Comparison of ENCODE assay signal across 9 cellular contexts in the genomic region with DNA sequence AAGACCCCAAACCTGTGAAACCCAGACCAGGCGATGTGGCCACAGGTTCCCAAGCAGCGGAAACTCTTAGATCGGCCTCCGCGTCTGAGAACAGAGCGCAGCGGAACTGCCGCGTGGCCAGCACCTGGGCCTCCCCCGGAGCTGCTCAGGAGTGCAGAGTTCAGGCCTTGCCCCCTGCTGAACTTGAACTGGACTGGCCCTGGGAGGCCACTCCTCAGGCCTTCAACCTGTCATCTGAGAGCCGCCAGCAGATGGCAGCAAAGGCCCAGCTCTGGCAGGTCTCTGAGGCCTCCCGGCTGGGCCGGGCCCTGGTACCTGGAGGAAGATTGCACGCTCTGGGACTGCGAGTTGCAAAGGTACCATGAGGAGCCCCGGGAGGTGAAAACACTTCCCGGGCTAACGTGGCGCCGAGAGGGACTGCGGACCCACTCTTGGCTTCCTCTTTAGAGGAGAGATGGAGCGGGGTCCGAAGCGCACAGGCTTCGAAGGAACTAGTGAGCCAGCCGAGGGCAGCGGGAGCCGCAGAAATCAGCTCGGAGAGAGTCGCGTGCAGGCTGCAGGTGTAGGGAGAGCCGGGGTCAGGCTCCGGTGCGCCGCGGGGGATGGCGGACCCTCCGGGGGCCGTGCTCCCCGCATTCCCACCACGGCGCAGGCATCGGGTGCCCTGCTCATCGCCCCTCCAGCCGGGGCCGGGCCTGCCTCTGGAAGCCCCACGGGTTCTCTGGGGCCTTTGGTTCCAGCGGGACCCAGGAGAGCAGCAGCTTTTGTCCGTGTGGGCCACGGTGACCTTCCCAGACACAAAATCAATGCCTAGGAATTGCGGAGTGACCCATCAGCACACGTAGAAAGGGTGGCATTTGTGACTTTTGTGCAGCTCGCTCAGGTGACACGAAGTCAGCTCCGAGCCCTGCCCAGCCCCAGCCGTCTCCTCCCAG.
A peak's percentile ranks its signal among the peaks of the same experiment; 100 is the strongest.
DNase-seq lines count a peak whose midpoint lies in the region; ATAC-seq and TF ChIP-seq lines count a peak whose summit lies in the region.
"Had no signal": no experiment of that assay in that cellular context is flagged by ENCODE, and none has a peak within 500 bp of the region (broad histone marks: within the 10 kb centered on the region; RNA-seq: fewer than 3 reads in every experiment).

No MANE protein-coding gene starts in this region.

- H3K9me3 ChIP-seq in body of pancreas, result peaks cover 0 to 6% (median 0%) of the 10 kb centered on the region in 3 donors
- H3K9me3 ChIP-seq in iPS-15b (ENCODE audit: control insufficient read depth, insufficient read depth, low read length), result no peaks in the 10 kb centered on the region
- H3K9me3 ChIP-seq in skeletal muscle satellite cell (replicated peaks; ENCODE audit: low read length), result no peaks in the 10 kb centered on the region

- H3K4me3 ChIP-seq in body of pancreas (no peak overlapping the region), iPS-15b (ENCODE audit: low read depth, low read length) (peak overlapping the region; percentile 19), skeletal muscle satellite cell (ENCODE audit: low read length) (no peak overlapping the region)
- H3K4me3 ChIP-seq: BLaER1 had no signal

- H3K27ac ChIP-seq in body of pancreas, result no peak overlapping the region
- H3K27ac ChIP-seq: BLaER1 had no signal

- intact Hi-C loops in body of pancreas (cut with DNase I), result loop anchor here (10.0 kb wide), 2 partner anchors 271 to 431 kb away; no protein-coding TSS in a partner anchor

- peak; percentile 78 to 93 (median 90) for TF ChIP-seq CTCF in body of pancreas (IDR thresholded peaks at IDR 0.05)

- H3K36me3 ChIP-seq in body of pancreas (replicated peaks in 1 of 2; ENCODE audit: insufficient read depth in 1 of 2, low read depth in 2 of 2), result no peaks in the 10 kb centered on the region
- no peaks in the 10 kb centered on the region for H3K36me3 ChIP-seq in iPS-15b (ENCODE audit: control insufficient read depth, insufficient read depth, low read length)
- H3K36me3 ChIP-seq in skeletal muscle satellite cell (ENCODE audit: insufficient read depth, low read length), result no peaks in the 10 kb centered on the region
- H3K36me3 ChIP-seq: BLaER1 had no signal

- H3K4me2 ChIP-seq in skeletal muscle satellite cell (ENCODE audit: low read length), result peak overlapping the region; percentile 48
- H3K4me2 ChIP-seq: BLaER1 had no signal

- H3K27me3 ChIP-seq in body of pancreas (no peaks in the 10 kb centered on the region), iPS-15b (ENCODE audit: control insufficient read depth, insufficient read depth, low read length) (peaks cover 8% of the 10 kb centered on the region), skeletal muscle satellite cell (ENCODE audit: control insufficient read depth, insufficient read depth, low read length) (peaks cover 8% of the 10 kb centered on the region)

- H3K9ac ChIP-seq in iPS-15b (ENCODE audit: low read depth, low read length), result no peak overlapping the region
- H3K9ac ChIP-seq in skeletal muscle satellite cell (ENCODE audit: low read depth, low read length), result no peak overlapping the region
- H3K9ac ChIP-seq: BLaER1 had no signal

- ATAC-seq in HG02759 (IDR thresholded peaks at IDR 0.05; ENCODE audit: unreplicated experiment) (peak; percentile 99), body of pancreas (peak; percentile 95)

- TF ChIP-seq POLR2A in body of pancreas (IDR thresholded peaks at IDR 0.05), result no peak

- DNase-seq in DMS153 (lab: John Stamatoyannopoulos, UW) (peak; percentile 10), DMS153 treated with DMSO at 0.1 percent for 48 hours (lab: John Stamatoyannopoulos, UW; ENCODE audit: unreplicated experiment) (no peak), NCI-H1092 treated with DMSO at 0.1 percent for 48 hours (lab: John Stamatoyannopoulos, UW) (peak; percentile 68), UCSD-AML1 (lab: John Stamatoyannopoulos, UW; ENCODE audit: unreplicated experiment) (peak; percentile 61), body of pancreas (peak; percentile 90 to 96 (median 92))

- H3K4me1 ChIP-seq in body of pancreas (peaks cover 8% of the 10 kb centered on the region), iPS-15b (ENCODE audit: control insufficient read depth, insufficient read depth, low read length) (no peaks in the 10 kb centered on the region), skeletal muscle satellite cell (ENCODE audit: control insufficient read depth, insufficient read depth, low read length) (no peaks in the 10 kb centered on the region)
- H3K4me1 ChIP-seq: BLaER1 had no signal

- 0 to 26% methylated on average over 4 to 56 of the region's 56 CpGs for WGBS in body of pancreas, 2 donors
